ENCODE assay signal across 2 cellular contexts in the genomic region with DNA sequence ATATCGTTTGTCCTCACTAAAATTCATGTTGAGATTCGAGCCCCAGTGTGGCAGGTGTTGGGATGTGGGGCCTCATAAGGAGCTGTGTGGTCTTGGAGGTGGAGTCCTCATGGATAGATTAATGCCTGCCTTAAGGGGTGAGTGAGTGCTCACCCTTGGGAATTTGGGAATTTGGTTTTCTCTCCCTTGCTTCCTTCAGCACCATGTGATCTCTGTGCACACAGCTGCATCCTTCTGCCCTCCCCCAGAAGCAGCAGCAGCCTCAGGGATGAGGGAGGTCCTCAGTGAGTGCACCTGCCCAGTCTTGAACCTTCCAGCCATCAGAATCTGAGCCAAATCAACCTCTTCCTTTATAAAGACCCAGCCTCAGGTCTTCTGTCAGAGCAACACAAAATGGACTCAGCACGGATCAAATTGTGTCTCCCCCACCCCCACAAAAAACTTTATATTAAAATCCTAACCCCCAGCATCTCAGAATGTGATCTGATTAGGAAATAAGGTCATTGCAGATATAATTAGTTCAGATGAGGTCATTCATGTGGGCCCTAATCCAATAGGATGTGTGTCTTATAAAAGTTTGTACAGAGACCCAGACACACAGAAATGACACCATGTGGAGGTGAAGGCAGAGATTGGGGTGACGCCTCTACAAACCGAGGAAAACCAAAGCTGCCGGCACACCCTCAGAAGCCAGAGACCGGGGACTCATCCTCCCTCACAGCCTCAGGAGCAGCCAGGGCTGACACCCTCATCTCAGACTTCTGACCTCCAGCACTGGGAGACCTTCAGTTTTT.
TF ChIP-seq lines count a peak whose summit lies in the region.

No MANE protein-coding gene starts in this region.

TF ChIP-seq in IMR-90, 13 proteins besides CTCF, POLR2A, EP300 and RAD21:
- TF ChIP-seq FOS (IDR thresholded peaks at IDR 0.05; ENCODE audit: low read depth, low read length) = no peak
- TF ChIP-seq SMC3 (IDR thresholded peaks at IDR 0.05; ENCODE audit: low read depth, low read length) = no peak
- no peak for TF ChIP-seq RCOR1 (IDR thresholded peaks at IDR 0.05; ENCODE audit: insufficient replicate concordance, low read length)
- TF ChIP-seq CHD1 (IDR thresholded peaks at IDR 0.05; ENCODE audit: low read depth, low read length) = no peak
- TF ChIP-seq, protein P1, sequence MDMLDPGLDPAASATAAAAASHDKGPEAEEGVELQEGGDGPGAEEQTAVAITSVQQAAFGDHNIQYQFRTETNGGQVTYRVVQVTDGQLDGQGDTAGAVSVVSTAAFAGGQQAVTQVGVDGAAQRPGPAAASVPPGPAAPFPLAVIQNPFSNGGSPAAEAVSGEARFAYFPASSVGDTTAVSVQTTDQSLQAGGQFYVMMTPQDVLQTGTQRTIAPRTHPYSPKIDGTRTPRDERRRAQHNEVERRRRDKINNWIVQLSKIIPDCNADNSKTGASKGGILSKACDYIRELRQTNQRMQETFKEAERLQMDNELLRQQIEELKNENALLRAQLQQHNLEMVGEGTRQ (IDR thresholded peaks at IDR 0.05; ENCODE audit: low read depth, low read length) = no peak
- TF ChIP-seq, protein P2, sequence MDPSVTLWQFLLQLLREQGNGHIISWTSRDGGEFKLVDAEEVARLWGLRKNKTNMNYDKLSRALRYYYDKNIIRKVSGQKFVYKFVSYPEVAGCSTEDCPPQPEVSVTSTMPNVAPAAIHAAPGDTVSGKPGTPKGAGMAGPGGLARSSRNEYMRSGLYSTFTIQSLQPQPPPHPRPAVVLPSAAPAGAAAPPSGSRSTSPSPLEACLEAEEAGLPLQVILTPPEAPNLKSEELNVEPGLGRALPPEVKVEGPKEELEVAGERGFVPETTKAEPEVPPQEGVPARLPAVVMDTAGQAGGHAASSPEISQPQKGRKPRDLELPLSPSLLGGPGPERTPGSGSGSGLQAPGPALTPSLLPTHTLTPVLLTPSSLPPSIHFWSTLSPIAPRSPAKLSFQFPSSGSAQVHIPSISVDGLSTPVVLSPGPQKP (IDR thresholded peaks at IDR 0.05; ENCODE audit: borderline replicate concordance, low read depth, low read length) = no peak
- no peak for TF ChIP-seq MXI1 (IDR thresholded peaks at IDR 0.05; ENCODE audit: borderline replicate concordance, low read depth, low read length)
- no peak for TF ChIP-seq CEBPB (IDR thresholded peaks at IDR 0.05; ENCODE audit: low read depth, low read length)
- no peak for TF ChIP-seq MAZ (IDR thresholded peaks at IDR 0.05; ENCODE audit: borderline replicate concordance, low read depth, low read length)
- no peak for TF ChIP-seq RFX5 (IDR thresholded peaks at IDR 0.05; ENCODE audit: low read depth, low read length)
- no peak for TF ChIP-seq MAFK (IDR thresholded peaks at IDR 0.05; ENCODE audit: low read depth, low read length)
- no peak for TF ChIP-seq BHLHE40 (IDR thresholded peaks at IDR 0.05; ENCODE audit: low read depth, low read length)
- TF ChIP-seq NFE2L2 (IDR thresholded peaks at IDR 0.05; ENCODE audit: low read depth, low read length) = no peak

TF ChIP-seq in K562, 482 proteins besides CTCF, POLR2A, EP300 and RAD21:
- TF ChIP-seq PRPF4 (IDR thresholded peaks at IDR 0.05; ENCODE audit: insufficient read depth, low read depth, low read length, poor library complexity, severe bottlenecking) (no peak), PML (IDR thresholded peaks at IDR 0.05; ENCODE audit: low read length) (0 out of 2 replicates have a peak, but pooled peaks have one; percentile 7), POLR2AphosphoS2 (IDR thresholded peaks at IDR 0.05; ENCODE audit: low read length) (peak; percentile 83; the same call in 1 of the 2 replicates), SUPT5H (IDR thresholded peaks at IDR 0.05) (peak; percentile 24; the same call in 1 of the 2 replicates), POLR2B (IDR thresholded peaks at IDR 0.05; ENCODE audit: low read depth, partially characterized antibody) (peak; percentile 14), HDGF (IDR thresholded peaks at IDR 0.05) (no peak), XRCC4 (IDR thresholded peaks at IDR 0.05; ENCODE audit: extremely low read depth, insufficient read depth, insufficient read length) (no peak)
- TF ChIP-seq, protein P3, sequence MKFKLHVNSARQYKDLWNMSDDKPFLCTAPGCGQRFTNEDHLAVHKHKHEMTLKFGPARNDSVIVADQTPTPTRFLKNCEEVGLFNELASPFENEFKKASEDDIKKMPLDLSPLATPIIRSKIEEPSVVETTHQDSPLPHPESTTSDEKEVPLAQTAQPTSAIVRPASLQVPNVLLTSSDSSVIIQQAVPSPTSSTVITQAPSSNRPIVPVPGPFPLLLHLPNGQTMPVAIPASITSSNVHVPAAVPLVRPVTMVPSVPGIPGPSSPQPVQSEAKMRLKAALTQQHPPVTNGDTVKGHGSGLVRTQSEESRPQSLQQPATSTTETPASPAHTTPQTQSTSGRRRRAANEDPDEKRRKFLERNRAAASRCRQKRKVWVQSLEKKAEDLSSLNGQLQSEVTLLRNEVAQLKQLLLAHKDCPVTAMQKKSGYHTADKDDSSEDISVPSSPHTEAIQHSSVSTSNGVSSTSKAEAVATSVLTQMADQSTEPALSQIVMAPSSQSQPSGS (CRISPR knock-in tag; IDR thresholded peaks at IDR 0.05) = no peak
